8 cellular contexts compared by ENCODE assay signal in genomic region chr10:50561816-50562215, GRCh38.
A peak's percentile ranks its signal among the peaks of the same experiment; 100 is the strongest.
DNase-seq lines count a peak whose midpoint lies in the region; ATAC-seq, FAIRE-seq and TF ChIP-seq lines count a peak whose summit lies in the region.

No MANE protein-coding gene starts in this region.

- H3K9me3 ChIP-seq in A673 (ENCODE audit: low read depth, low read length, poor library complexity, severe bottlenecking) = no peaks in the 10 kb centered on the region
- no peaks in the 10 kb centered on the region for H3K9me3 ChIP-seq in kidney (ENCODE audit: control insufficient read depth in 1 of 2, low read length in 2 of 2)

- H3K9ac ChIP-seq in kidney (ENCODE audit: low read length in 2 of 2) = no peak overlapping the region

- H3K27ac ChIP-seq in A673 (ENCODE audit: low read depth, low read length, poor library complexity, severe bottlenecking) (no peak overlapping the region), kidney (ENCODE audit: low read depth in 2 of 2, low read length in 2 of 2) (peak overlapping the region; percentile 22 to 81)

- no peak overlapping the region for H3K4me3 Mint-ChIP-seq in WTC11
- no peak overlapping the region for H3K4me3 Mint-ChIP-seq in stimulated activated naive CD8-positive, alpha-beta T cell treated with anti-CD3 and anti-CD28 coated beads, Interleukin-15, amount 100 ng/mL, for 72 hours

- no TSS peak for BruUV-seq in A673 (replicated peaks; lab: Mats Ljungman, UMichigan)

- H3K4me1 ChIP-seq in A673 (ENCODE audit: insufficient read depth, low read length, poor library complexity, severe bottlenecking) (peaks cover 16% of the 10 kb centered on the region), kidney (ENCODE audit: control insufficient read depth in 1 of 2, insufficient read depth in 1 of 2, low read depth in 1 of 2, low read length in 2 of 2) (peaks cover 16 to 33% of the 10 kb centered on the region in 2 donors)

- CTCF ChIA-PET in A673 (lab: Charles Lee) (no interaction called here), WTC11 (lab: Charles Lee) (interaction anchor here (0.9 to 1.1 kb wide), 3 partner anchors 35 to 107 kb away, joined by 3 to 8 read pairs (median 5); no protein-coding TSS in a partner anchor)

- H3K9me3 Mint-ChIP-seq in WTC11 = no peaks in the 10 kb centered on the region
- H3K9me3 Mint-ChIP-seq in stimulated activated naive CD8-positive, alpha-beta T cell treated with anti-CD3 and anti-CD28 coated beads, Interleukin-15, amount 100 ng/mL, for 72 hours = no peaks in the 10 kb centered on the region

- POLR2A ChIA-PET in A673 (lab: Charles Lee; ENCODE audit: low non-redundant PET) (no interaction called here), WTC11 (lab: Charles Lee) (no interaction called here)

- DNase-seq in A673 (ENCODE audit: low spot score) (no peak), GM18507 (ENCODE audit: extremely low spot score, insufficient read length, low read depth) (no peak), WTC11 (ENCODE audit: low spot score) (no peak), kidney (no peak), MV-4-11 (lab: John Stamatoyannopoulos, UW) (no peak), globus pallidus (ENCODE audit: low spot score) (no peak), NCI-H2029 (lab: John Stamatoyannopoulos, UW) (no peak)
- no peak for DNase-seq in stimulated activated naive CD8-positive, alpha-beta T cell treated with anti-CD3 and anti-CD28 coated beads, Interleukin-15, amount 100 ng/mL, for 72 hours

- H3K4me3 ChIP-seq in A673 (ENCODE audit: low read depth, low read length, poor library complexity, severe bottlenecking) (no peak overlapping the region), kidney (ENCODE audit: low read length in 2 of 2) (peak overlapping the region in 1 of 2 donors; percentile 19)

- peak; percentile 38 for FAIRE-seq in GM18507 (lab: Jason Lieb, UNC)
- FAIRE-seq in kidney (lab: Jason Lieb, UNC) = no peak

- no peaks in the 10 kb centered on the region for H3K36me3 Mint-ChIP-seq in WTC11

- H3K27me3 ChIP-seq in A673 (replicated peaks; ENCODE audit: insufficient read depth, low read depth, low read length, poor library complexity) = no peaks in the 10 kb centered on the region

- intact Hi-C loops in A673 (cut with micrococcal nuclease; ENCODE audit: unreplicated experiment) (loop anchor here (1.0 kb wide), 1 partner anchor 62 kb away; no protein-coding TSS in a partner anchor), kidney (cut with DNase I) (no loop called here)

- TF ChIP-seq CTCF in A673 (conservative IDR thresholded peaks at IDR 0.05; ENCODE audit: low read depth, low read length) (peak; percentile 62), WTC11 (IDR thresholded peaks at IDR 0.05) (peak; percentile 39; the same call in 1 of the 2 replicates), kidney (IDR thresholded peaks at IDR 0.05; ENCODE audit: borderline replicate concordance, extremely low read depth, insufficient read depth) (peak; percentile 35)

- no peaks in the 10 kb centered on the region for H3K27me3 Mint-ChIP-seq in WTC11 (ENCODE audit: low read depth)
- no peaks in the 10 kb centered on the region for H3K27me3 Mint-ChIP-seq in stimulated activated naive CD8-positive, alpha-beta T cell treated with anti-CD3 and anti-CD28 coated beads, Interleukin-15, amount 100 ng/mL, for 72 hours

- H3K36me3 ChIP-seq in A673 (ENCODE audit: insufficient read depth, low read length, poor library complexity, severe bottlenecking) (no peaks in the 10 kb centered on the region), kidney (ENCODE audit: control insufficient read depth in 1 of 2, insufficient read depth in 2 of 2, low read length in 2 of 2) (no peaks in the 10 kb centered on the region)

- peaks cover 68% of the 10 kb centered on the region for H3K4me1 Mint-ChIP-seq in WTC11
- peaks cover 22% of the 10 kb centered on the region for H3K4me1 Mint-ChIP-seq in stimulated activated naive CD8-positive, alpha-beta T cell treated with anti-CD3 and anti-CD28 coated beads, Interleukin-15, amount 100 ng/mL, for 72 hours

- H3K27ac Mint-ChIP-seq in WTC11 = peak overlapping the region; percentile 22; the same call in 1 of the 2 replicates
- no peak overlapping the region for H3K27ac Mint-ChIP-seq in stimulated activated naive CD8-positive, alpha-beta T cell treated with anti-CD3 and anti-CD28 coated beads, Interleukin-15, amount 100 ng/mL, for 72 hours

- ATAC-seq in WTC11 = peak; percentile 55
- ATAC-seq in stimulated activated naive CD8-positive, alpha-beta T cell treated with anti-CD3 and anti-CD28 coated beads, Interleukin-15, amount 100 ng/mL, for 72 hours = no peak

TF ChIP-seq in WTC11, 78 proteins besides CTCF, POLR2A, EP300 and RAD21:
- TF ChIP-seq NR1H2 (CRISPR knock-in tag; IDR thresholded peaks at IDR 0.05) (no peak), JAZF1 (CRISPR knock-in tag; IDR thresholded peaks at IDR 0.05) (no peak), JUN (CRISPR knock-in tag; IDR thresholded peaks at IDR 0.05) (no peak), ZSCAN18 (CRISPR knock-in tag; IDR thresholded peaks at IDR 0.05) (no peak), PRRX2 (CRISPR knock-in tag; IDR thresholded peaks at IDR 0.05) (no peak), ZNF317 (CRISPR knock-in tag; IDR thresholded peaks at IDR 0.05; ENCODE audit: borderline replicate concordance, low read depth) (no peak)
- TF ChIP-seq, protein P1, sequence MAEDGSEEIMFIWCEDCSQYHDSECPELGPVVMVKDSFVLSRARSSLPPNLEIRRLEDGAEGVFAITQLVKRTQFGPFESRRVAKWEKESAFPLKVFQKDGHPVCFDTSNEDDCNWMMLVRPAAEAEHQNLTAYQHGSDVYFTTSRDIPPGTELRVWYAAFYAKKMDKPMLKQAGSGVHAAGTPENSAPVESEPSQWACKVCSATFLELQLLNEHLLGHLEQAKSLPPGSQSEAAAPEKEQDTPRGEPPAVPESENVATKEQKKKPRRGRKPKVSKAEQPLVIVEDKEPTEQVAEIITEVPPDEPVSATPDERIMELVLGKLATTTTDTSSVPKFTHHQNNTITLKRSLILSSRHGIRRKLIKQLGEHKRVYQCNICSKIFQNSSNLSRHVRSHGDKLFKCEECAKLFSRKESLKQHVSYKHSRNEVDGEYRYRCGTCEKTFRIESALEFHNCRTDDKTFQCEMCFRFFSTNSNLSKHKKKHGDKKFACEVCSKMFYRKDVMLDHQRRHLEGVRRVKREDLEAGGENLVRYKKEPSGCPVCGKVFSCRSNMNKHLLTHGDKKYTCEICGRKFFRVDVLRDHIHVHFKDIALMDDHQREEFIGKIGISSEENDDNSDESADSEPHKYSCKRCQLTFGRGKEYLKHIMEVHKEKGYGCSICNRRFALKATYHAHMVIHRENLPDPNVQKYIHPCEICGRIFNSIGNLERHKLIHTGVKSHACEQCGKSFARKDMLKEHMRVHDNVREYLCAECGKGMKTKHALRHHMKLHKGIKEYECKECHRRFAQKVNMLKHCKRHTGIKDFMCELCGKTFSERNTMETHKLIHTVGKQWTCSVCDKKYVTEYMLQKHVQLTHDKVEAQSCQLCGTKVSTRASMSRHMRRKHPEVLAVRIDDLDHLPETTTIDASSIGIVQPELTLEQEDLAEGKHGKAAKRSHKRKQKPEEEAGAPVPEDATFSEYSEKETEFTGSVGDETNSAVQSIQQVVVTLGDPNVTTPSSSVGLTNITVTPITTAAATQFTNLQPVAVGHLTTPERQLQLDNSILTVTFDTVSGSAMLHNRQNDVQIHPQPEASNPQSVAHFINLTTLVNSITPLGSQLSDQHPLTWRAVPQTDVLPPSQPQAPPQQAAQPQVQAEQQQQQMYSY (CRISPR knock-in tag; IDR thresholded peaks at IDR 0.05) = no peak
- TF ChIP-seq, protein P2, sequence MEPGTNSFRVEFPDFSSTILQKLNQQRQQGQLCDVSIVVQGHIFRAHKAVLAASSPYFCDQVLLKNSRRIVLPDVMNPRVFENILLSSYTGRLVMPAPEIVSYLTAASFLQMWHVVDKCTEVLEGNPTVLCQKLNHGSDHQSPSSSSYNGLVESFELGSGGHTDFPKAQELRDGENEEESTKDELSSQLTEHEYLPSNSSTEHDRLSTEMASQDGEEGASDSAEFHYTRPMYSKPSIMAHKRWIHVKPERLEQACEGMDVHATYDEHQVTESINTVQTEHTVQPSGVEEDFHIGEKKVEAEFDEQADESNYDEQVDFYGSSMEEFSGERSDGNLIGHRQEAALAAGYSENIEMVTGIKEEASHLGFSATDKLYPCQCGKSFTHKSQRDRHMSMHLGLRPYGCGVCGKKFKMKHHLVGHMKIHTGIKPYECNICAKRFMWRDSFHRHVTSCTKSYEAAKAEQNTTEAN (CRISPR knock-in tag; IDR thresholded peaks at IDR 0.05) = no peak
